18 cellular contexts compared by ENCODE assay signal in genomic region chr4:7328162-7328912, GRCh38.
"Had no signal": no experiment of that assay in that cellular context is flagged by ENCODE, and none has a peak within 500 bp of the region (broad histone marks: within the 10 kb centered on the region; RNA-seq: fewer than 3 reads in every experiment).

No MANE protein-coding gene starts in this region.

- H3K36me3 ChIP-seq: esophagus muscularis mucosa, gastroesophageal sphincter, prostate gland, right atrium auricular region, stomach, thoracic aorta, upper lobe of left lung had no signal

- H3K4me1 ChIP-seq: prostate gland had no signal

- H3K27ac ChIP-seq: prostate gland, right atrium auricular region, skin epidermis, stomach, thoracic aorta, upper lobe of left lung had no signal

- FAIRE-seq: endothelial cell of umbilical vein had no signal

- H3K4me3 ChIP-seq: esophagus muscularis mucosa, gastroesophageal sphincter, prostate gland, right atrium auricular region, skin epidermis, stomach, thoracic aorta, upper lobe of left lung had no signal

- ATAC-seq: activated CD4-positive, alpha-beta T cell treated with anti-CD3 and anti-CD28 coated beads for 36 hours; gastroesophageal sphincter; stimulated activated effector memory CD8-positive, alpha-beta T cell treated with anti-CD3 and anti-CD28 coated beads, Interleukin-12 subunit alpha, Interleukin-12 subunit beta, amount 100 ng/mL, for 72 hours; WTC11 had no signal

- H3K9me3 ChIP-seq: esophagus muscularis mucosa, gastroesophageal sphincter, prostate gland, right atrium auricular region, stomach, thoracic aorta, upper lobe of left lung had no signal

- H3K27me3 ChIP-seq: esophagus muscularis mucosa, gastroesophageal sphincter, right atrium auricular region, upper lobe of left lung had no signal

- DNase-seq: activated CD4-positive, alpha-beta memory T cell treated with anti-CD3 and anti-CD28 coated beads for 36 hours; activated CD4-positive, alpha-beta T cell treated with anti-CD3 and anti-CD28 coated beads for 36 hours; activated T-cell treated with anti-CD3 and anti-CD28 coated beads for 4 hours; effector memory CD4-positive, alpha-beta T cell; immature natural killer cell; occipital lobe; stimulated activated CD4-positive, alpha-beta T cell treated with anti-CD3 and anti-CD28 coated beads, Interleukin-4, amount 100 ng/mL, for 24 hours; stomach had no signal
